Comparison of ENCODE assay signal across 8 cellular contexts in genomic region chr20:62805711-62806382, GRCh38. TPM values are rescaled to one million over a fixed set of nuclear protein-coding genes. Genes with fewer than 3 reads are reported as not detected.
DNase-seq lines count a peak whose midpoint lies in the region; ATAC-seq and TF ChIP-seq lines count a peak whose summit lies in the region.

No MANE protein-coding gene starts in this region.

- H3K36me3 ChIP-seq in RWPE2 (ENCODE audit: low read depth) (peaks cover 56% of the 10 kb centered on the region), esophagus squamous epithelium (peaks cover 21 to 55% (median 23%) of the 10 kb centered on the region in 3 donors), neuronal stem cell (replicated peaks in 1 of 2; ENCODE audit: control insufficient read depth in 2 of 2, insufficient read depth in 2 of 2, low read length in 2 of 2) (peaks cover 15 to 50% of the 10 kb centered on the region in 2 donors)

- TF ChIP-seq POLR2A in esophagus squamous epithelium (IDR thresholded peaks at IDR 0.05) = peak in 1 of 4 donors; percentile 21

- H3K79me1 ChIP-seq in neuronal stem cell (ENCODE audit: low read depth, low read length) = peaks cover 5% of the 10 kb centered on the region

- H3K4me3 ChIP-seq in RWPE2 (ENCODE audit: severe bottlenecking) (peak overlapping the region; percentile 97), esophagus squamous epithelium (peak overlapping the region; percentile 71 to 100 (median 100)), neuronal stem cell (ENCODE audit: low read length in 2 of 2) (peak overlapping the region; percentile 99 to 100)

- peak overlapping the region; percentile 68 for H2AFZ ChIP-seq in neuronal stem cell (ENCODE audit: low read length)

- peak overlapping the region; percentile 71 for H3K14ac ChIP-seq in neuronal stem cell (ENCODE audit: low read length)

- peak overlapping the region; percentile 95 for H2BK5ac ChIP-seq in neuronal stem cell (ENCODE audit: low read length)

- no peak overlapping the region for H3K4ac ChIP-seq in neuronal stem cell (ENCODE audit: low read length)

- in situ Hi-C loops in GM13976 (cut with MboI; ENCODE audit: low sequenced_read_pairs, unreplicated experiment) = no loop called here

- H3K23ac ChIP-seq in neuronal stem cell (ENCODE audit: low read depth, low read length, poor library complexity) = peak overlapping the region; percentile 97

- peak overlapping the region; percentile 86 for H3K4me2 ChIP-seq in neuronal stem cell (ENCODE audit: insufficient read depth, low read length, poor library complexity, severe bottlenecking)

- DNase-seq in GF-D8 (lab: John Stamatoyannopoulos, UW) = peak; percentile 23
- DNase-seq in RWPE2 (ENCODE audit: low spot score) = peak; percentile 86
- DNase-seq in esophagus squamous epithelium (lab: John Stamatoyannopoulos, UW) = no peak
- DNase-seq in neuronal stem cell (ENCODE audit: low spot score) = peak; percentile 72
- DNase-seq in NCI-H2107 (lab: John Stamatoyannopoulos, UW) = no peak
- no peak for DNase-seq in NCI-H2227 treated with DMSO at 0.1 percent for 48 hours (lab: John Stamatoyannopoulos, UW)
- DNase-seq in GM13976 (ENCODE audit: low spot score) = no peak

- WGBS in esophagus squamous epithelium, 2 donors = 39 to 60% methylated on average over 5 to 12 of the region's 25 CpGs
- no CpG with 5 or more reads among the region's 25 CpGs for WGBS in neuronal stem cell (ENCODE audit: extremely low coverage in 2 of 2, insufficient read length in 2 of 2, insufficient replicate concordance in 1 of 2), 2 donors

- peak overlapping the region; percentile 96 for H2AK5ac ChIP-seq in neuronal stem cell (ENCODE audit: low read depth, low read length)

- H4K91ac ChIP-seq in neuronal stem cell (ENCODE audit: low read depth, low read length, poor library complexity) = no peak overlapping the region

- intact Hi-C loops in esophagus squamous epithelium (cut with DNase I) = no loop called here

- H3K9me3 ChIP-seq in RWPE2 (ENCODE audit: severe bottlenecking) = no peaks in the 10 kb centered on the region
- H3K9me3 ChIP-seq in esophagus squamous epithelium = no peaks in the 10 kb centered on the region
- H3K9me3 ChIP-seq in neuronal stem cell (replicated peaks in 1 of 2; ENCODE audit: control insufficient read depth in 2 of 2, insufficient read depth in 1 of 2, low read depth in 1 of 2, low read length in 2 of 2) = no peaks in the 10 kb centered on the region

- H3K9ac ChIP-seq in neuronal stem cell (ENCODE audit: low read depth, low read length, poor library complexity) = peak overlapping the region; percentile 93

- H3K27me3 ChIP-seq in RWPE2 (ENCODE audit: insufficient read depth, poor library complexity, severe bottlenecking) (no peaks in the 10 kb centered on the region), esophagus squamous epithelium (no peaks in the 10 kb centered on the region), neuronal stem cell (ENCODE audit: control insufficient read depth in 3 of 3, insufficient read depth in 3 of 3, low read depth in 1 of 3, low read length in 3 of 3) (no peaks in the 10 kb centered on the region)

- TF ChIP-seq CTCF in RWPE2 (IDR thresholded peaks at IDR 0.05; ENCODE audit: poor library complexity, severe bottlenecking) = no peak
- no peak for TF ChIP-seq CTCF in esophagus squamous epithelium (IDR thresholded peaks at IDR 0.05)
- no peak for TF ChIP-seq CTCF in GM13976 (IDR thresholded peaks at IDR 0.05; ENCODE audit: borderline replicate concordance, control extremely low read depth, extremely low read depth, insufficient read depth, missing control alignments)

- H3K27ac ChIP-seq in RWPE2 (ENCODE audit: poor library complexity, severe bottlenecking) = peak overlapping the region; percentile 60
- H3K27ac ChIP-seq in esophagus squamous epithelium = peak overlapping the region; percentile 77 to 94 (median 90)
- H3K27ac ChIP-seq in neuronal stem cell (replicated peaks; ENCODE audit: low read length) = peak overlapping the region; percentile 46

- no peak overlapping the region for H4K8ac ChIP-seq in neuronal stem cell (ENCODE audit: low read depth, low read length)

- no peak for ATAC-seq in RWPE2 (ENCODE audit: low read depth)
- ATAC-seq in HG02852 (IDR thresholded peaks at IDR 0.05; ENCODE audit: unreplicated experiment) = no peak

- H2BK120ac ChIP-seq in neuronal stem cell (ENCODE audit: low read depth, low read length) = no peak overlapping the region

- no peak overlapping the region for H2BK12ac ChIP-seq in neuronal stem cell (ENCODE audit: low read length)

- H3K4me1 ChIP-seq in RWPE2 (ENCODE audit: insufficient read depth, poor library complexity, severe bottlenecking) = peaks cover 9% of the 10 kb centered on the region
- peaks cover 29 to 47% (median 31%) of the 10 kb centered on the region in 3 donors for H3K4me1 ChIP-seq in esophagus squamous epithelium
- H3K4me1 ChIP-seq in neuronal stem cell (ENCODE audit: control insufficient read depth in 2 of 2, insufficient read depth in 1 of 2, low read depth in 1 of 2, low read length in 2 of 2) = peaks cover 15% of the 10 kb centered on the region in 2 donors

- peak overlapping the region; percentile 94 for H3K18ac ChIP-seq in neuronal stem cell (ENCODE audit: low read length)

- peak overlapping the region; percentile 58 for H2BK15ac ChIP-seq in neuronal stem cell (ENCODE audit: low read length)

RNA-seq across cellular contexts. Expression of gene OGFR, which starts 1.2 kb away (rescaled TPM):
- 10 to 100 TPM; 19.1 to 41.4 (median 27.3) TPM for total RNA-seq in esophagus squamous epithelium
- polyA plus RNA-seq in neuronal stem cell (2013, experiment 1 of 2) = 15.0 TPM
- 14.7 TPM for polyA plus RNA-seq in neuronal stem cell (2013, experiment 2 of 2)

RNA-seq across cellular contexts. Expression of gene MRGBP, which starts 9.6 kb away (rescaled TPM):
- total RNA-seq in esophagus squamous epithelium = 10 to 100 TPM in 1 of 4 donors, 1 to 10 TPM in 3; 5.7 to 10.1 (median 9.8) TPM
- polyA plus RNA-seq in neuronal stem cell (2013, experiment 1 of 2) = 15.5 TPM
- polyA plus RNA-seq in neuronal stem cell (2013, experiment 2 of 2) = 15.6 TPM

RNA-seq across cellular contexts. Expression of gene COL9A3, which starts 11.0 kb away (rescaled TPM):
- 1 to 10 TPM in 2 of 4 donors, not detected in 2; 2.2 to 2.3 TPM for total RNA-seq in esophagus squamous epithelium
- polyA plus RNA-seq in neuronal stem cell (2013, experiment 1 of 2) = 77.2 TPM
- 77.0 TPM for polyA plus RNA-seq in neuronal stem cell (2013, experiment 2 of 2)

RNA-seq across cellular contexts. Expression of gene TCFL5, which starts 55.8 kb away (rescaled TPM):
- 1 to 10 TPM; 5.2 to 8.4 (median 7.2) TPM for total RNA-seq in esophagus squamous epithelium
- polyA plus RNA-seq in neuronal stem cell (2013, experiment 1 of 2) = 14.5 TPM
- polyA plus RNA-seq in neuronal stem cell (2013, experiment 2 of 2) = 15.3 TPM

Comparison
In these comparisons a context has a peak if more than half of its experiments do, and no peak if none do; other contexts are left out.
1. DNase-seq: peak in GF-D8 (single experiment), RWPE2 (single experiment) and neuronal stem cell (single experiment); none in esophagus squamous epithelium (single experiment), NCI-H2107 (single experiment), NCI-H2227 treated with DMSO at 0.1 percent for 48 hours (single experiment) and GM13976 (single experiment).
2. Peak in every context shown above with its lines, with median percentiles within 50 percentile points of each other: H3K27ac ChIP-seq and H3K4me3 ChIP-seq.